ENCODE assay signal across 18 cellular contexts in the genomic region with DNA sequence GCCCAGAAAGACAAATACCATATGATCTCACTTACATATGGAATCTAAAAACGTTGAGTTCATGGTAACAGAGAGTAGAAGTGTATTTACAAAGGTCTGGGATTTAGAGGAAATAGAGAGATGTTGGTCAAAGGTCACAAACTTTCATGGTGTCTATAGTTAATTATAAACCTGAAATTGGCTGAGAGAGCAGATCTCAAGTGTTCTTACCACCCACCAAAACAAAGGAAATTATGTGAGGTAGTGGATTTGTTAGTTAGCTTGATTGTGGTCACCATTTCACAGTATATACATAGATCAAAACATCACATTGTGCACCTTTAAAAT.
DNase-seq lines count a peak whose midpoint lies in the region; ATAC-seq and TF ChIP-seq lines count a peak whose summit lies in the region.
"Had no signal": no experiment of that assay in that cellular context is flagged by ENCODE, and none has a peak within 500 bp of the region (broad histone marks: within the 10 kb centered on the region; RNA-seq: fewer than 3 reads in every experiment).

No MANE protein-coding gene starts in this region.

- intact Hi-C loops in Calu3 (cut with micrococcal nuclease; ENCODE audit: unreplicated experiment): no loop called here
- intact Hi-C loops in left lung (cut with DNase I): no loop called here

- no peaks in the 10 kb centered on the region for H3K9me2 ChIP-seq in MM.1S (replicated peaks; ENCODE audit: insufficient read depth, low read length)

- POLR2A ChIA-PET in T-cell (lab: Charles Lee): no interaction called here

- no peaks in the 10 kb centered on the region for H3K79me2 ChIP-seq in MM.1S (ENCODE audit: low read length)

- ATAC-seq in GM19467 (IDR thresholded peaks at IDR 0.05; ENCODE audit: unreplicated experiment) (peak; percentile 62), left lung (peak; percentile 77), HG03108 (IDR thresholded peaks at IDR 0.05; ENCODE audit: unreplicated experiment) (no peak), T-cell (replicated peaks in 1 of 4) (no peak)
- ATAC-seq: activated CD4-positive, CD25-positive, alpha-beta regulatory T cell treated with anti-CD3 and anti-CD28 coated beads, Interleukin-2, amount 50 U/mL, for 24 hours; naive thymus-derived CD8-positive, alpha-beta T cell; T-helper 17 cell had no signal

- H3K27me3 Mint-ChIP-seq in Calu3 (ENCODE audit: unreplicated experiment) (no peaks in the 10 kb centered on the region), T-cell (peaks cover 9 to 45% of the 10 kb centered on the region in 2 donors)

- H3K27ac Mint-ChIP-seq in Calu3 (ENCODE audit: unreplicated experiment) (peak overlapping the region; percentile 67), T-cell (no peak overlapping the region)
- H3K27ac Mint-ChIP-seq: CD8-positive, alpha-beta memory T cell; naive thymus-derived CD8-positive, alpha-beta T cell; T-helper 17 cell had no signal

- DNase-seq in Calu3: no peak
- peak; percentile 74 for DNase-seq in MM.1S
- DNase-seq in left lung: no peak
- no peak for DNase-seq in GM03348 (ENCODE audit: low spot score)
- DNase-seq in T-cell: no peak
- DNase-seq in activated CD4-positive, alpha-beta T cell treated with anti-CD3 and anti-CD28 coated beads for 4 hours: no peak
- DNase-seq: activated CD8-positive, alpha-beta memory T cell treated with anti-CD3 and anti-CD28 coated beads, Interleukin-2, amount 50 U/mL, for 48 hours; activated naive CD4-positive, alpha-beta T cell treated with Interleukin-2 at 50 U/mL for 16 hours; CD8-positive, alpha-beta memory T cell; left ventricle myocardium inferior; naive thymus-derived CD8-positive, alpha-beta T cell; NCI-H82; retina; T-helper 17 cell; testis had no signal

- TF ChIP-seq CTCF in Calu3 (IDR thresholded peaks at IDR 0.05; ENCODE audit: unreplicated experiment): no peak
- TF ChIP-seq CTCF in MM.1S (IDR thresholded peaks at IDR 0.05; ENCODE audit: low read length): no peak
- TF ChIP-seq CTCF in left lung (IDR thresholded peaks at IDR 0.05): no peak

- H3K27me3 ChIP-seq in MM.1S (replicated peaks; ENCODE audit: insufficient read depth, low read length) (no peaks in the 10 kb centered on the region), left lung (no peaks in the 10 kb centered on the region)
- H3K27me3 ChIP-seq: testis had no signal

- H3K9me3 Mint-ChIP-seq in Calu3 (ENCODE audit: low read depth, unreplicated experiment): no peaks in the 10 kb centered on the region
- H3K9me3 Mint-ChIP-seq in T-cell: no peaks in the 10 kb centered on the region
- H3K9me3 Mint-ChIP-seq: naive thymus-derived CD8-positive, alpha-beta T cell had no signal

- H4K20me1 ChIP-seq in MM.1S (ENCODE audit: insufficient read depth, low read length): no peaks in the 10 kb centered on the region

- no peaks in the 10 kb centered on the region for H3F3A ChIP-seq in MM.1S (ENCODE audit: insufficient read depth, low read length)

- no peak overlapping the region for H2AFZ ChIP-seq in MM.1S (ENCODE audit: low read length)

- H3K4me3 ChIP-seq in MM.1S (ENCODE audit: low read length) (no peak overlapping the region), left lung (no peak overlapping the region)
- H3K4me3 ChIP-seq: left ventricle myocardium inferior, testis had no signal

- no peak overlapping the region for H3K4me2 ChIP-seq in MM.1S (ENCODE audit: low read depth, low read length)

- H3K27ac ChIP-seq in MM.1S (ENCODE audit: low read length) (no peak overlapping the region), left lung (no peak overlapping the region)
- H3K27ac ChIP-seq: left ventricle myocardium inferior, testis had no signal

- CTCF ChIA-PET in Calu3 (lab: Charles Lee): no interaction called here
- CTCF ChIA-PET in T-cell (lab: Charles Lee): no interaction called here

- H3K36me3 ChIP-seq in MM.1S (replicated peaks; ENCODE audit: insufficient read depth, low read length): no peaks in the 10 kb centered on the region
- no peaks in the 10 kb centered on the region for H3K36me3 ChIP-seq in left lung
- H3K36me3 ChIP-seq: left ventricle myocardium inferior had no signal

- no TSS peak for BruUV-seq in Calu3 (replicated peaks; lab: Mats Ljungman, UMichigan)

- H3K4me1 Mint-ChIP-seq in Calu3 (ENCODE audit: low read depth, unreplicated experiment): peaks cover 30% of the 10 kb centered on the region
- no peaks in the 10 kb centered on the region for H3K4me1 Mint-ChIP-seq in T-cell
- H3K4me1 Mint-ChIP-seq: CD8-positive, alpha-beta memory T cell; naive thymus-derived CD8-positive, alpha-beta T cell; T-helper 17 cell had no signal

- H3K9ac ChIP-seq in MM.1S (ENCODE audit: low read length): no peak overlapping the region

- H3K4me1 ChIP-seq in MM.1S (ENCODE audit: low read length) (peaks cover 12% of the 10 kb centered on the region), left lung (no peaks in the 10 kb centered on the region)
- H3K4me1 ChIP-seq: left ventricle myocardium inferior, testis had no signal

- no peaks in the 10 kb centered on the region for H3K36me3 Mint-ChIP-seq in Calu3 (ENCODE audit: insufficient read depth, unreplicated experiment)
- H3K36me3 Mint-ChIP-seq in T-cell: no peaks in the 10 kb centered on the region
- H3K36me3 Mint-ChIP-seq: CD8-positive, alpha-beta memory T cell; naive thymus-derived CD8-positive, alpha-beta T cell had no signal

- H3K9me3 ChIP-seq in MM.1S (replicated peaks; ENCODE audit: insufficient read depth, low read length) (no peaks in the 10 kb centered on the region), left lung (no peaks in the 10 kb centered on the region)
- H3K9me3 ChIP-seq: left ventricle myocardium inferior, testis had no signal

- H3K4me3 Mint-ChIP-seq in Calu3 (ENCODE audit: low read depth, unreplicated experiment): no peak overlapping the region
- no peak overlapping the region for H3K4me3 Mint-ChIP-seq in T-cell
- H3K4me3 Mint-ChIP-seq: CD8-positive, alpha-beta memory T cell; naive thymus-derived CD8-positive, alpha-beta T cell; T-helper 17 cell had no signal

Comparison
In these comparisons a context has a peak if more than half of its experiments do, and no peak if none do; other contexts are left out.
1. ATAC-seq: peak in GM19467 (single experiment) and left lung (single experiment); none in HG03108 (single experiment) and T-cell (0 of 4).